ENCODE assay signal across 8 cellular contexts in genomic region chr20:3210346-3210745, GRCh38. TPM values are rescaled to one million over a fixed set of nuclear protein-coding genes. Genes with fewer than 3 reads are reported as not detected.
A peak's percentile ranks its signal among the peaks of the same experiment; 100 is the strongest.
DNase-seq lines count a peak whose midpoint lies in the region; ATAC-seq lines count a peak whose summit lies in the region.

No MANE protein-coding gene starts in this region.

- H3K4me3 ChIP-seq in iPS-18a (ENCODE audit: low read length): peak overlapping the region; percentile 97

- H3K4me3 Mint-ChIP-seq in T-helper 2 cell treated with Interferon-gamma antibody and Interleukin-4, amounts not matched to agents 5 μg/mL and 100 μg/mL, for 36 hours: peak overlapping the region; percentile 90
- H3K4me3 Mint-ChIP-seq in activated T-helper 17 cell treated with anti-CD3 and anti-CD28 coated beads, Interleukin-2, amount 50 U/mL, for 72 hours: peak overlapping the region; percentile 91
- H3K4me3 Mint-ChIP-seq in stimulated activated naive B cell treated with anti-CD40 and anti-IgM and Interleukin-4, amounts not matched to agents 10 μg/mL and 1 μg/mL and 100 μg/mL, for 72 hours: peak overlapping the region; percentile 90 to 96

- no peaks in the 10 kb centered on the region for H3K9me3 ChIP-seq in iPS-18a (ENCODE audit: control insufficient read depth, low read depth, low read length)

- no peak for DNase-seq in T-helper 2 cell treated with Interferon-gamma antibody and Interleukin-4, amounts not matched to agents 5 μg/mL and 100 μg/mL, for 36 hours (ENCODE audit: low spot score)
- no peak for DNase-seq in T-helper 2 cell
- no peak for DNase-seq in stimulated activated naive B cell treated with anti-CD40 and anti-IgM and Interleukin-4, amounts not matched to agents 10 μg/mL and 1 μg/mL and 100 μg/mL, for 72 hours
- DNase-seq in AG08396 (ENCODE audit: low spot score): no peak
- DNase-seq in substantia nigra (lab: John Stamatoyannopoulos, UW): no peak

- ATAC-seq in activated T-helper 17 cell treated with anti-CD3 and anti-CD28 coated beads, Interleukin-2, amount 50 U/mL, for 72 hours (replicated peaks): no peak
- ATAC-seq in stimulated activated naive B cell treated with anti-CD40 and anti-IgM and Interleukin-4, amounts not matched to agents 10 μg/mL and 1 μg/mL and 100 μg/mL, for 72 hours (replicated peaks): no peak
- ATAC-seq in GM21515 (IDR thresholded peaks at IDR 0.05; ENCODE audit: unreplicated experiment): no peak

- no peaks in the 10 kb centered on the region for H3K27me3 Mint-ChIP-seq in T-helper 2 cell treated with Interferon-gamma antibody and Interleukin-4, amounts not matched to agents 5 μg/mL and 100 μg/mL, for 36 hours (ENCODE audit: low read depth)
- no peaks in the 10 kb centered on the region for H3K27me3 Mint-ChIP-seq in activated T-helper 17 cell treated with anti-CD3 and anti-CD28 coated beads, Interleukin-2, amount 50 U/mL, for 72 hours
- H3K27me3 Mint-ChIP-seq in stimulated activated naive B cell treated with anti-CD40 and anti-IgM and Interleukin-4, amounts not matched to agents 10 μg/mL and 1 μg/mL and 100 μg/mL, for 72 hours: no peaks in the 10 kb centered on the region

- no peaks in the 10 kb centered on the region for H3K9me3 Mint-ChIP-seq in T-helper 2 cell treated with Interferon-gamma antibody and Interleukin-4, amounts not matched to agents 5 μg/mL and 100 μg/mL, for 36 hours
- no peaks in the 10 kb centered on the region for H3K9me3 Mint-ChIP-seq in activated T-helper 17 cell treated with anti-CD3 and anti-CD28 coated beads, Interleukin-2, amount 50 U/mL, for 72 hours
- H3K9me3 Mint-ChIP-seq in stimulated activated naive B cell treated with anti-CD40 and anti-IgM and Interleukin-4, amounts not matched to agents 10 μg/mL and 1 μg/mL and 100 μg/mL, for 72 hours: no peaks in the 10 kb centered on the region

- H3K4me1 ChIP-seq in iPS-18a (ENCODE audit: control insufficient read depth, low read depth, low read length): no peaks in the 10 kb centered on the region

- H3K36me3 Mint-ChIP-seq in T-helper 2 cell treated with Interferon-gamma antibody and Interleukin-4, amounts not matched to agents 5 μg/mL and 100 μg/mL, for 36 hours (ENCODE audit: low read depth): peaks cover 10% of the 10 kb centered on the region
- peaks cover 42% of the 10 kb centered on the region for H3K36me3 Mint-ChIP-seq in activated T-helper 17 cell treated with anti-CD3 and anti-CD28 coated beads, Interleukin-2, amount 50 U/mL, for 72 hours (ENCODE audit: low read depth)
- H3K36me3 Mint-ChIP-seq in stimulated activated naive B cell treated with anti-CD40 and anti-IgM and Interleukin-4, amounts not matched to agents 10 μg/mL and 1 μg/mL and 100 μg/mL, for 72 hours: peaks cover 11 to 27% of the 10 kb centered on the region in 2 donors

- H3K36me3 ChIP-seq in iPS-18a (ENCODE audit: control insufficient read depth, low read depth, low read length): peaks cover 11% of the 10 kb centered on the region

- peak overlapping the region; percentile 15 for H3K27ac Mint-ChIP-seq in T-helper 2 cell treated with Interferon-gamma antibody and Interleukin-4, amounts not matched to agents 5 μg/mL and 100 μg/mL, for 36 hours
- H3K27ac Mint-ChIP-seq in activated T-helper 17 cell treated with anti-CD3 and anti-CD28 coated beads, Interleukin-2, amount 50 U/mL, for 72 hours: peak overlapping the region; percentile 91
- peak overlapping the region; percentile 97 for H3K27ac Mint-ChIP-seq in stimulated activated naive B cell treated with anti-CD40 and anti-IgM and Interleukin-4, amounts not matched to agents 10 μg/mL and 1 μg/mL and 100 μg/mL, for 72 hours

- H3K9ac ChIP-seq in iPS-18a (ENCODE audit: low read length): peak overlapping the region; percentile 79

- H3K27ac ChIP-seq in iPS-18a (ENCODE audit: low read length): peak overlapping the region; percentile 24
- no peak overlapping the region for H3K27ac ChIP-seq in substantia nigra (ENCODE audit: low read depth, low read length, poor library complexity, severe bottlenecking)

- H3K4me1 Mint-ChIP-seq in T-helper 2 cell treated with Interferon-gamma antibody and Interleukin-4, amounts not matched to agents 5 μg/mL and 100 μg/mL, for 36 hours (ENCODE audit: low read depth): peaks cover 12% of the 10 kb centered on the region
- peaks cover 5% of the 10 kb centered on the region for H3K4me1 Mint-ChIP-seq in activated T-helper 17 cell treated with anti-CD3 and anti-CD28 coated beads, Interleukin-2, amount 50 U/mL, for 72 hours
- peaks cover 20 to 36% of the 10 kb centered on the region in 2 donors for H3K4me1 Mint-ChIP-seq in stimulated activated naive B cell treated with anti-CD40 and anti-IgM and Interleukin-4, amounts not matched to agents 10 μg/mL and 1 μg/mL and 100 μg/mL, for 72 hours

- H3K27me3 ChIP-seq in iPS-18a (ENCODE audit: control insufficient read depth, insufficient read depth, low read length): no peaks in the 10 kb centered on the region

RNA-seq across cellular contexts. Expression of gene ITPA, which starts 1.0 kb away (rescaled TPM):
- 10 to 100 TPM; 45.0 to 85.6 TPM for total RNA-seq in activated T-helper 17 cell treated with anti-CD3 and anti-CD28 coated beads, Interleukin-2, amount 50 U/mL, for 72 hours

RNA-seq across cellular contexts. Expression of gene DDRGK1, which starts 5.9 kb away (rescaled TPM):
- total RNA-seq in activated T-helper 17 cell treated with anti-CD3 and anti-CD28 coated beads, Interleukin-2, amount 50 U/mL, for 72 hours: 10 to 100 TPM; 67.7 to 71.2 TPM

RNA-seq across cellular contexts. Expression of gene SLC4A11, which starts 28.6 kb away (rescaled TPM):
- total RNA-seq in activated T-helper 17 cell treated with anti-CD3 and anti-CD28 coated beads, Interleukin-2, amount 50 U/mL, for 72 hours: 1 to 10 TPM in 1 of 2 donors, under 1 TPM in 1; 0.26 to 2.0 TPM

RNA-seq across cellular contexts. Expression of gene LZTS3, which starts 37.0 kb away (rescaled TPM):
- total RNA-seq in activated T-helper 17 cell treated with anti-CD3 and anti-CD28 coated beads, Interleukin-2, amount 50 U/mL, for 72 hours: 1 to 10 TPM in 1 of 2 donors, under 1 TPM in 1; 0.82 to 3.1 TPM

RNA-seq across cellular contexts. Expression of gene FASTKD5, which starts 50.7 kb away (rescaled TPM):
- 10 to 100 TPM; 20.4 to 32.9 TPM for total RNA-seq in activated T-helper 17 cell treated with anti-CD3 and anti-CD28 coated beads, Interleukin-2, amount 50 U/mL, for 72 hours

Comparison
In these comparisons a context has a peak if more than half of its experiments do, and no peak if none do; other contexts are left out.
1. H3K27ac Mint-ChIP-seq: peak in every context shown above with its lines; median percentile 97 in stimulated activated naive B cell treated with anti-CD40 and anti-IgM and Interleukin-4, amounts not matched to agents 10 μg/mL and 1 μg/mL and 100 μg/mL, for 72 hours; 91 in activated T-helper 17 cell treated with anti-CD3 and anti-CD28 coated beads, Interleukin-2, amount 50 U/mL, for 72 hours; 15 in T-helper 2 cell treated with Interferon-gamma antibody and Interleukin-4, amounts not matched to agents 5 μg/mL and 100 μg/mL, for 36 hours.